Comparison of ENCODE assay signal across 9 cellular contexts in the genomic region with DNA sequence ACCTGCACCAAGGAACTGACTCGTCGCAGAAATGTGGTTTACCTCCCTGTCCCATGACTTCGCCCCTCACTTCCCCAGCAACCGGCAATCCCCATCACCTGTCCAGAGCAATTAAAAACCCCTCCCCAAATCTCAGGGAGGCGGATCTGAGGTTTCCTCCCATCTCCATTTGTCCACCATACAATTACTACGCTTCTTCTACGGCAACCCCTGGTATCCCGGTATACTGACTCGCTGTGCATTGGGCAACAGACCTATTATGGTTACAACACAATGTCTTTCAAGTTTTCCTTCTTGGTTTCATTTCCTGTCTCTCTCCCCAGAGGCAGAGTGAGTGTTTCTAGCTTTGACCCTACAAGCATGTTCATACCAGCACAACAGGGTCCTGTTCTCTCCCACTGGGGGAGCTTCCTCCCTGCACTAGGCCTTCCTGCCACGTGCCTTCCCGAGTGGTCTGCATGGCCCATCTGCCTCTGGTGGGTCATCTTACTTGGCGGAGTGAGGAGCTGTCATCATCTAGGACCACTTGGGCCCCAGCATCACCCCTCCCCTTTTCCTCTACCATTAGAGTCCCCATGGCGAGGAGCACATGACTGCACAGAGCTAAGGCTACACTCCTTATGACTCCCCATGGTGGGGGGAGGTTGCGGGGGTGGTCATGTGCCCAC. TPM values are rescaled to one million over a fixed set of nuclear protein-coding genes. Genes with fewer than 3 reads are reported as not detected.
DNase-seq lines count a peak whose midpoint lies in the region; ATAC-seq and TF ChIP-seq lines count a peak whose summit lies in the region.
"Had no signal": no experiment of that assay in that cellular context is flagged by ENCODE, and none has a peak within 500 bp of the region (broad histone marks: within the 10 kb centered on the region; RNA-seq: fewer than 3 reads in every experiment).

No MANE protein-coding gene starts in this region.

- CTCF ChIA-PET in CD8-positive, alpha-beta T cell (lab: Charles Lee), result interaction anchor here (0.6 to 6.0 kb wide), 12 partner anchors 8 to 489 kb away, joined by 3 to 92 read pairs (median 10); no protein-coding TSS in a partner anchor
- CTCF ChIA-PET in Panc1 (lab: Charles Lee), result interaction anchor here (0.5 kb wide), 1 partner anchor 13 kb away, joined by 3 read pairs; no protein-coding TSS in a partner anchor

- no TSS peak for BruUV-seq in Panc1 (replicated peaks; lab: Mats Ljungman, UMichigan)

- H3K4me1 Mint-ChIP-seq in CD8-positive, alpha-beta T cell (ENCODE audit: low read depth), result peaks cover 54% of the 10 kb centered on the region

- H3K36me3 Mint-ChIP-seq in CD8-positive, alpha-beta T cell, result peaks cover 55% of the 10 kb centered on the region

- ATAC-seq in CD8-positive, alpha-beta T cell, result peak; percentile 37
- ATAC-seq in GM21825 (IDR thresholded peaks at IDR 0.05; ENCODE audit: unreplicated experiment), result peak; percentile 81
- peak; percentile 40 for ATAC-seq in Panc1

- no peak overlapping the region for H3K4me3 ChIP-seq in CD8-positive, alpha-beta T cell (ENCODE audit: low read depth, low read length)
- H3K4me3 ChIP-seq in Panc1 (ENCODE audit: low read depth in 2 of 2, low read length in 2 of 2) (no peak overlapping the region), fibroblast of pulmonary artery (replicated peaks; ENCODE audit: low read depth, low read length) (no peak overlapping the region), suprapubic skin (no peak overlapping the region)
- H3K4me3 ChIP-seq: thoracic aorta had no signal

- POLR2A ChIA-PET in CD8-positive, alpha-beta T cell (lab: Charles Lee), result interaction anchor here (1.1 to 2.1 kb wide), 4 partner anchors 8 to 77 kb away, joined by 3 to 6 read pairs (median 4); a partner anchor contains a TSS
- POLR2A ChIA-PET in Panc1 (lab: Charles Lee), result interaction anchor here (0.6 kb wide), 1 partner anchor 10 kb away, joined by 3 read pairs; no protein-coding TSS in a partner anchor

- no peak for TF ChIP-seq POLR2A in suprapubic skin (IDR thresholded peaks at IDR 0.05)

- no peak for DNase-seq in CD8-positive, alpha-beta T cell
- DNase-seq in Panc1 (ENCODE audit: low read depth, low spot score) (no peak), fibroblast of pulmonary artery (ENCODE audit: low read depth) (peak; percentile 88), suprapubic skin (ENCODE audit: low spot score in 2 of 2) (no peak), SK-N-DZ (ENCODE audit: low spot score) (no peak), NCI-H2171 (lab: John Stamatoyannopoulos, UW) (no peak), HuH-7 (ENCODE audit: low spot score) (no peak)

- no peaks in the 10 kb centered on the region for H3K9me3 ChIP-seq in CD8-positive, alpha-beta T cell (ENCODE audit: low read length)
- no peaks in the 10 kb centered on the region for H3K9me3 ChIP-seq in Panc1 (ENCODE audit: control insufficient read depth, insufficient read depth, low read depth, low read length)
- H3K9me3 ChIP-seq in suprapubic skin, result no peaks in the 10 kb centered on the region
- H3K9me3 ChIP-seq: thoracic aorta had no signal

- 85% methylated on average over 14 of the region's 14 CpGs for WGBS in suprapubic skin

- TF ChIP-seq EP300 in suprapubic skin (IDR thresholded peaks at IDR 0.05), result no peak

- peaks cover 43% of the 10 kb centered on the region for H3K4me1 ChIP-seq in CD8-positive, alpha-beta T cell (ENCODE audit: insufficient read depth, low read length)
- H3K4me1 ChIP-seq in Panc1 (ENCODE audit: control insufficient read depth, insufficient read depth, low read length) (no peaks in the 10 kb centered on the region), suprapubic skin (peaks cover 19% of the 10 kb centered on the region)

- H3K27ac Mint-ChIP-seq in CD8-positive, alpha-beta T cell, result peak overlapping the region; percentile 72

- H3K4me3 Mint-ChIP-seq in CD8-positive, alpha-beta T cell, result peak overlapping the region; percentile 16

- in situ Hi-C loops in Panc1 (cut with HindIII; ENCODE audit: low pct_unique_long_range_greater_than_20kb, low sequenced_read_pairs), result no loop called here

- no peaks in the 10 kb centered on the region for H3K27me3 ChIP-seq in CD8-positive, alpha-beta T cell (ENCODE audit: insufficient read depth, low read length)
- H3K27me3 ChIP-seq in Panc1 (ENCODE audit: control insufficient read depth, insufficient read depth, low read length), result no peaks in the 10 kb centered on the region
- no peaks in the 10 kb centered on the region for H3K27me3 ChIP-seq in suprapubic skin

- no peak overlapping the region for H3K27ac ChIP-seq in CD8-positive, alpha-beta T cell (ENCODE audit: low read depth, low read length)
- H3K27ac ChIP-seq in Panc1 (ENCODE audit: low read length) (no peak overlapping the region), suprapubic skin (peak overlapping the region; percentile 38)

- no peaks in the 10 kb centered on the region for H3K27me3 Mint-ChIP-seq in CD8-positive, alpha-beta T cell (ENCODE audit: low read depth)

- TF ChIP-seq CTCF in CD8-positive, alpha-beta T cell (IDR thresholded peaks at IDR 0.05), result no peak
- TF ChIP-seq CTCF in Panc1 (IDR thresholded peaks at IDR 0.05) (no peak), fibroblast of pulmonary artery (IDR thresholded peaks at IDR 0.05; ENCODE audit: low read length, missing control alignments) (no peak), suprapubic skin (IDR thresholded peaks at IDR 0.05) (no peak)

- H3K36me3 ChIP-seq in CD8-positive, alpha-beta T cell (ENCODE audit: insufficient read depth, low read length), result peaks cover 21% of the 10 kb centered on the region
- H3K36me3 ChIP-seq in Panc1 (ENCODE audit: control insufficient read depth, insufficient read depth, low read length) (peaks cover 39% of the 10 kb centered on the region), suprapubic skin (peaks cover 60% of the 10 kb centered on the region)

- intact Hi-C loops in CD8-positive, alpha-beta T cell (cut with DNase I, micrococcal nuclease), result no loop called here
- intact Hi-C loops in Panc1 (cut with micrococcal nuclease; ENCODE audit: unreplicated experiment), result no loop called here

- H3K9me3 Mint-ChIP-seq in CD8-positive, alpha-beta T cell, result no peaks in the 10 kb centered on the region

RNA-seq across cellular contexts. Expression of a gene that starts 30.3 kb away (rescaled TPM):
- total RNA-seq in CD8-positive, alpha-beta T cell, result 100 to 1,000 TPM; 276 to 290 TPM
- 274 TPM for total RNA-seq in Panc1 (2021; ENCODE audit: unreplicated experiment)
- 162 TPM for polyA plus RNA-seq in Panc1 (2012; ENCODE audit: insufficient read length)
- 100 to 1,000 TPM in 2 of 4 donors, 10 to 100 TPM in 2; 70.7 to 150 (median 97.5) TPM for total RNA-seq in suprapubic skin
- 173 and 181 TPM in 2 replicates for polyA plus RNA-seq in SK-N-DZ (2014; cell fraction: cytosol; rRNA removed)
- polyA plus RNA-seq in SK-N-DZ (2014; cell fraction: nucleus; rRNA removed), result 198 and 215 TPM in 2 replicates

RNA-seq across cellular contexts. Expression of a gene that starts 34.8 kb away (rescaled TPM):
- 10 to 100 TPM; 34.2 to 34.7 TPM for total RNA-seq in CD8-positive, alpha-beta T cell
- 120 TPM for total RNA-seq in Panc1 (2021; ENCODE audit: unreplicated experiment)
- 264 TPM for polyA plus RNA-seq in Panc1 (2012; ENCODE audit: insufficient read length)
- total RNA-seq in suprapubic skin, result 10 to 100 TPM; 38.1 to 66.5 (median 40.9) TPM
- 41.4 and 43.6 TPM in 2 replicates for polyA plus RNA-seq in SK-N-DZ (2014; cell fraction: cytosol; rRNA removed)
- polyA plus RNA-seq in SK-N-DZ (2014; cell fraction: nucleus; rRNA removed), result 103 and 108 TPM in 2 replicates
